ENCODE assay signal across 1 cellular context in the genomic region with DNA sequence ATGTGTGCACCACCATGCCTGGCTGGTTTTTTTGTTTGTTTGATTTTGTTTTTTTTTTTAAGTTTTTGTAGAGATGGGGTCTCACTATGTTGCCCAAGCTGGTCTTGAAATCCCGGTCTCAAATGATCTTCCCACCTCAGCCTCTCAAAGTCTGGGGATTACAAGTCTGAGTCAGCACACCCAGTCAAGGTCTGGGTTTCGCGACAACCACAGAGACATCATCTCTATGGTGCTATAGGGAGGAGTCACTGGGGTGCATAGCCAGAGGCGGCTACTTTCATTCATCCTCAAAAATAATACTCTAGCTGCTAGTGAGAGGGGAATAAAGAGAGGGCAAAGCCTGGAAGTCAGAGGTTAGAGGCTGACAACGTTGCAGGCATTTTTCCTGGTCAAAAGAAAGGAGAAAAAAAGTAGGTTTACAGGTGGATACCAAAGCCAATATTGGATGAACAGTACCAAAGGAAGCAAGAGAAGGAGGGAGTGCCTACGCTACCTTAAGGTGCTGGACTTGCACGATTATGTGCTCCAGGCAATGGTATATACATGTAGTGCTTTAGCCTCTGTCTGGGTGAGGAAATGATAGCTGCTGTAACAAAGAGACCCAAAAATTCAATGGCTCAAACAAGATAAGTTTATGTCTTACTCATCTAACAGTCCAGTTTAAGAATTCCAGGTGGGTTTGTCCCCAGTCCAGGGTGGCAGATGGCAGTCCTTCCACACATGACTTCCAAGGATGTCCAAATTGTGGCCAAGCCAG.
TF ChIP-seq lines count a peak whose summit lies in the region.

No MANE protein-coding gene starts in this region.

TF ChIP-seq in GM23338, 12 proteins besides CTCF, POLR2A, EP300 and RAD21 (continued from another document):
- TF ChIP-seq NANOG (IDR thresholded peaks at IDR 0.05; ENCODE audit: borderline replicate concordance) (no peak), EZH2 (IDR thresholded peaks at IDR 0.05; ENCODE audit: low read depth, unreplicated experiment) (no peak), JUNB (IDR thresholded peaks at IDR 0.05; ENCODE audit: unreplicated experiment) (no peak), STAT1 (IDR thresholded peaks at IDR 0.05; ENCODE audit: unreplicated experiment) (no peak)
- TF ChIP-seq, protein P1, sequence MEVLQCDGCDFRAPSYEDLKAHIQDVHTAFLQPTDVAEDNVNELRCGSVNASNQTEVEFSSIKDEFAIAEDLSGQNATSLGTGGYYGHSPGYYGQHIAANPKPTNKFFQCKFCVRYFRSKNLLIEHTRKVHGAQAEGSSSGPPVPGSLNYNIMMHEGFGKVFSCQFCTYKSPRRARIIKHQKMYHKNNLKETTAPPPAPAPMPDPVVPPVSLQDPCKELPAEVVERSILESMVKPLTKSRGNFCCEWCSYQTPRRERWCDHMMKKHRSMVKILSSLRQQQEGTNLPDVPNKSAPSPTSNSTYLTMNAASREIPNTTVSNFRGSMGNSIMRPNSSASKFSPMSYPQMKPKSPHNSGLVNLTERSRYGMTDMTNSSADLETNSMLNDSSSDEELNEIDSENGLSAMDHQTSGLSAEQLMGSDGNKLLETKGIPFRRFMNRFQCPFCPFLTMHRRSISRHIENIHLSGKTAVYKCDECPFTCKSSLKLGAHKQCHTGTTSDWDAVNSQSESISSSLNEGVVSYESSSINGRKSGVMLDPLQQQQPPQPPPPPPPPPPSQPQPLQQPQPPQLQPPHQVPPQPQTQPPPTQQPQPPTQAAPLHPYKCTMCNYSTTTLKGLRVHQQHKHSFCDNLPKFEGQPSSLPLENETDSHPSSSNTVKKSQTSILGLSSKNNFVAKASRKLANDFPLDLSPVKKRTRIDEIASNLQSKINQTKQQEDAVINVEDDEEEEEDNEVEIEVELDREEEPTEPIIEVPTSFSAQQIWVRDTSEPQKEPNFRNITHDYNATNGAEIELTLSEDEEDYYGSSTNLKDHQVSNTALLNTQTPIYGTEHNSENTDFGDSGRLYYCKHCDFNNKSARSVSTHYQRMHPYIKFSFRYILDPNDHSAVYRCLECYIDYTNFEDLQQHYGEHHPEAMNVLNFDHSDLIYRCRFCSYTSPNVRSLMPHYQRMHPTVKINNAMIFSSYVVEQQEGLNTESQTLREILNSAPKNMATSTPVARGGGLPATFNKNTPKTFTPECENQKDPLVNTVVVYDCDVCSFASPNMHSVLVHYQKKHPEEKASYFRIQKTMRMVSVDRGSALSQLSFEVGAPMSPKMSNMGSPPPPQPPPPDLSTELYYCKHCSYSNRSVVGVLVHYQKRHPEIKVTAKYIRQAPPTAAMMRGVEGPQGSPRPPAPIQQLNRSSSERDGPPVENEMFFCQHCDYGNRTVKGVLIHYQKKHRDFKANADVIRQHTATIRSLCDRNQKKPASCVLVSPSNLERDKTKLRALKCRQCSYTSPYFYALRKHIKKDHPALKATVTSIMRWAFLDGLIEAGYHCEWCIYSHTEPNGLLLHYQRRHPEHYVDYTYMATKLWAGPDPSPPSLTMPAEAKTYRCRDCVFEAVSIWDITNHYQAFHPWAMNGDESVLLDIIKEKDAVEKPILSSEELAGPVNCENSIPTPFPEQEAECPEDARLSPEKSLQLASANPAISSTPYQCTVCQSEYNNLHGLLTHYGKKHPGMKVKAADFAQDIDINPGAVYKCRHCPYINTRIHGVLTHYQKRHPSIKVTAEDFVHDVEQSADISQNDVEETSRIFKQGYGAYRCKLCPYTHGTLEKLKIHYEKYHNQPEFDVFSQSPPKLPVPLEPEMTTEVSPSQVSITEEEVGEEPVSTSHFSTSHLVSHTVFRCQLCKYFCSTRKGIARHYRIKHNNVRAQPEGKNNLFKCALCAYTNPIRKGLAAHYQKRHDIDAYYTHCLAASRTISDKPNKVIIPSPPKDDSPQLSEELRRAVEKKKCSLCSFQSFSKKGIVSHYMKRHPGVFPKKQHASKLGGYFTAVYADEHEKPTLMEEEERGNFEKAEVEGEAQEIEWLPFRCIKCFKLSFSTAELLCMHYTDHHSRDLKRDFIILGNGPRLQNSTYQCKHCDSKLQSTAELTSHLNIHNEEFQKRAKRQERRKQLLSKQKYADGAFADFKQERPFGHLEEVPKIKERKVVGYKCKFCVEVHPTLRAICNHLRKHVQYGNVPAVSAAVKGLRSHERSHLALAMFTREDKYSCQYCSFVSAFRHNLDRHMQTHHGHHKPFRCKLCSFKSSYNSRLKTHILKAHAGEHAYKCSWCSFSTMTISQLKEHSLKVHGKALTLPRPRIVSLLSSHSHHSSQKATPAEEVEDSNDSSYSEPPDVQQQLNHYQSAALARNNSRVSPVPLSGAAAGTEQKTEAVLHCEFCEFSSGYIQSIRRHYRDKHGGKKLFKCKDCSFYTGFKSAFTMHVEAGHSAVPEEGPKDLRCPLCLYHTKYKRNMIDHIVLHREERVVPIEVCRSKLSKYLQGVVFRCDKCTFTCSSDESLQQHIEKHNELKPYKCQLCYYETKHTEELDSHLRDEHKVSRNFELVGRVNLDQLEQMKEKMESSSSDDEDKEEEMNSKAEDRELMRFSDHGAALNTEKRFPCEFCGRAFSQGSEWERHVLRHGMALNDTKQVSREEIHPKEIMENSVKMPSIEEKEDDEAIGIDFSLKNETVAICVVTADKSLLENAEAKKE (CRISPR knock-in tag; IDR thresholded peaks at IDR 0.05) = no peak
